ENCODE assay signal across 1 cellular context in the genomic region with DNA sequence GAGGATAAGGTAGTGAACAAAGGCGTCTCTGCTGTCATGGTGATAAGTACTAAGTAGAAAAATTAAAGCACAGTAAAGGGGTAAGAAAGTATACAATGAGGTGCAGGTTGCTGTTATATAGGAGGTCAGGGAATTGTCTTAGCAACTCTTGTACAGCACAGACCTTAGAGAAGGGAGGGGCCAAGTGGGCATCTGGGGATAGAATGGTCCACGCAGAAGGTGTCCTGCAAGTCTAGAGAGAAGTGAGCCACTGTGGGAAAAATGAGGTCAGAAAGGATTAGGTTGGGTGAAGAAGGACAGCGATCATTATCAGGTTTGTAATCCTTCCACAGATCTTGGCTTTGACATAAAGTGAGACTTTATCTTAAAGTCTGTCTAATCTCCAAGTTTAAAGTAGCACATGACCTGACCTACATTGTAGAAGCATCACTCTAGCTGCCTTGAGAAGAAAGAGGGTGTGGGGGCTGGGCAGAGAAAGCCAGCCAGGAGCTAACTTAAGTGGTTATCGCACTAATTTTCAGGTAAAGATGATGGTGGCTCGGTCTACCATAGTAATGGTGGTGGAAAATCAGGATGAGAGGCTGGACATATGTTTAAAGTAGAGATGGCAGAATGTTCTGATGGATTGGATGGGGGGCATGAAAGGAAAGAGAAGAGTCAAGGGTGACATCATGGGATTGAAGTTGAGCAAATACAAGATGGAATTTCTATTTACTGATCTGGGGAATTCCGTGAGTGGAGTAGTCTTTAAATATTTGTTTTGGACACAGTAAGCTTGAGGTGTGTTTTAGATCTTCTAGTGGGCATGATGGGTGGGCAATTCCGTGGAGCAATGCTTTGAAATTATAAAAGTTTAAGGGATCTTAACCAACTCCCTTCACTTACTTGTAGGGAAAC.
TF ChIP-seq lines count a peak whose summit lies in the region.

No MANE protein-coding gene starts in this region.

TF ChIP-seq in HepG2, 621 proteins besides CTCF, POLR2A, EP300 and RAD21 (continued from another document and continues in another):
- TF ChIP-seq, protein P1, sequence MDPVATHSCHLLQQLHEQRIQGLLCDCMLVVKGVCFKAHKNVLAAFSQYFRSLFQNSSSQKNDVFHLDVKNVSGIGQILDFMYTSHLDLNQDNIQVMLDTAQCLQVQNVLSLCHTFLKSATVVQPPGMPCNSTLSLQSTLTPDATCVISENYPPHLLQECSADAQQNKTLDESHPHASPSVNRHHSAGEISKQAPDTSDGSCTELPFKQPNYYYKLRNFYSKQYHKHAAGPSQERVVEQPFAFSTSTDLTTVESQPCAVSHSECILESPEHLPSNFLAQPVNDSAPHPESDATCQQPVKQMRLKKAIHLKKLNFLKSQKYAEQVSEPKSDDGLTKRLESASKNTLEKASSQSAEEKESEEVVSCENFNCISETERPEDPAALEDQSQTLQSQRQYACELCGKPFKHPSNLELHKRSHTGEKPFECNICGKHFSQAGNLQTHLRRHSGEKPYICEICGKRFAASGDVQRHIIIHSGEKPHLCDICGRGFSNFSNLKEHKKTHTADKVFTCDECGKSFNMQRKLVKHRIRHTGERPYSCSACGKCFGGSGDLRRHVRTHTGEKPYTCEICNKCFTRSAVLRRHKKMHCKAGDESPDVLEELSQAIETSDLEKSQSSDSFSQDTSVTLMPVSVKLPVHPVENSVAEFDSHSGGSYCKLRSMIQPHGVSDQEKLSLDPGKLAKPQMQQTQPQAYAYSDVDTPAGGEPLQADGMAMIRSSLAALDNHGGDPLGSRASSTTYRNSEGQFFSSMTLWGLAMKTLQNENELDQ (CRISPR knock-in tag; IDR thresholded peaks at IDR 0.05; ENCODE audit: borderline replicate concordance): no peak
- TF ChIP-seq ZNF678 (CRISPR knock-in tag; IDR thresholded peaks at IDR 0.05) (no peak), NCOA2 (CRISPR knock-in tag; IDR thresholded peaks at IDR 0.05) (peak; percentile 95), RBM22 (optimal IDR thresholded peaks at IDR 0.05; ENCODE audit: low read length) (no peak), ZNF441 (CRISPR knock-in tag; IDR thresholded peaks at IDR 0.05; ENCODE audit: borderline replicate concordance) (no peak), TEAD3 (CRISPR knock-in tag; optimal IDR thresholded peaks at IDR 0.05; ENCODE audit: borderline replicate concordance) (peak; percentile 85), FOXJ3 (CRISPR knock-in tag; IDR thresholded peaks at IDR 0.05; ENCODE audit: borderline replicate concordance) (peak; percentile 82; the same call in 1 of the 2 replicates), ZNF260 (CRISPR knock-in tag; IDR thresholded peaks at IDR 0.05; ENCODE audit: borderline replicate concordance, low read depth) (no peak), FOSL1 (CRISPR knock-in tag; IDR thresholded peaks at IDR 0.05; ENCODE audit: borderline replicate concordance) (no peak), ZNF660 (CRISPR knock-in tag; IDR thresholded peaks at IDR 0.05; ENCODE audit: borderline replicate concordance, low read depth) (no peak), FOXP1 (IDR thresholded peaks at IDR 0.05) (0 out of 2 replicates have a peak, but pooled peaks have one; percentile 27), FOXP1 (CRISPR knock-in tag; IDR thresholded peaks at IDR 0.05) (peak; percentile 84; the same call in 1 of the 2 replicates), SALL1 (CRISPR knock-in tag; IDR thresholded peaks at IDR 0.05) (peak; percentile 71; the same call in 1 of the 2 replicates), MZF1 (CRISPR knock-in tag; IDR thresholded peaks at IDR 0.05; ENCODE audit: borderline replicate concordance) (no peak), ZNF225 (CRISPR knock-in tag; IDR thresholded peaks at IDR 0.05) (no peak), RFX5 (IDR thresholded peaks at IDR 0.05; ENCODE audit: low read depth, low read length) (no peak), ZNF296 (CRISPR knock-in tag; conservative IDR thresholded peaks at IDR 0.05) (no peak), TOPORS (CRISPR knock-in tag; IDR thresholded peaks at IDR 0.05) (no peak), ZNF749 (CRISPR knock-in tag; IDR thresholded peaks at IDR 0.05; ENCODE audit: borderline replicate concordance) (no peak), ARNT2 (CRISPR knock-in tag; IDR thresholded peaks at IDR 0.05; ENCODE audit: low read depth) (no peak), ZNF24 (IDR thresholded peaks at IDR 0.05) (no peak), ZNF670 (CRISPR knock-in tag; IDR thresholded peaks at IDR 0.05; ENCODE audit: borderline replicate concordance) (no peak), ZEB1 (IDR thresholded peaks at IDR 0.05; ENCODE audit: insufficient replicate concordance, low read depth) (no peak)
- TF ChIP-seq, protein P2, sequence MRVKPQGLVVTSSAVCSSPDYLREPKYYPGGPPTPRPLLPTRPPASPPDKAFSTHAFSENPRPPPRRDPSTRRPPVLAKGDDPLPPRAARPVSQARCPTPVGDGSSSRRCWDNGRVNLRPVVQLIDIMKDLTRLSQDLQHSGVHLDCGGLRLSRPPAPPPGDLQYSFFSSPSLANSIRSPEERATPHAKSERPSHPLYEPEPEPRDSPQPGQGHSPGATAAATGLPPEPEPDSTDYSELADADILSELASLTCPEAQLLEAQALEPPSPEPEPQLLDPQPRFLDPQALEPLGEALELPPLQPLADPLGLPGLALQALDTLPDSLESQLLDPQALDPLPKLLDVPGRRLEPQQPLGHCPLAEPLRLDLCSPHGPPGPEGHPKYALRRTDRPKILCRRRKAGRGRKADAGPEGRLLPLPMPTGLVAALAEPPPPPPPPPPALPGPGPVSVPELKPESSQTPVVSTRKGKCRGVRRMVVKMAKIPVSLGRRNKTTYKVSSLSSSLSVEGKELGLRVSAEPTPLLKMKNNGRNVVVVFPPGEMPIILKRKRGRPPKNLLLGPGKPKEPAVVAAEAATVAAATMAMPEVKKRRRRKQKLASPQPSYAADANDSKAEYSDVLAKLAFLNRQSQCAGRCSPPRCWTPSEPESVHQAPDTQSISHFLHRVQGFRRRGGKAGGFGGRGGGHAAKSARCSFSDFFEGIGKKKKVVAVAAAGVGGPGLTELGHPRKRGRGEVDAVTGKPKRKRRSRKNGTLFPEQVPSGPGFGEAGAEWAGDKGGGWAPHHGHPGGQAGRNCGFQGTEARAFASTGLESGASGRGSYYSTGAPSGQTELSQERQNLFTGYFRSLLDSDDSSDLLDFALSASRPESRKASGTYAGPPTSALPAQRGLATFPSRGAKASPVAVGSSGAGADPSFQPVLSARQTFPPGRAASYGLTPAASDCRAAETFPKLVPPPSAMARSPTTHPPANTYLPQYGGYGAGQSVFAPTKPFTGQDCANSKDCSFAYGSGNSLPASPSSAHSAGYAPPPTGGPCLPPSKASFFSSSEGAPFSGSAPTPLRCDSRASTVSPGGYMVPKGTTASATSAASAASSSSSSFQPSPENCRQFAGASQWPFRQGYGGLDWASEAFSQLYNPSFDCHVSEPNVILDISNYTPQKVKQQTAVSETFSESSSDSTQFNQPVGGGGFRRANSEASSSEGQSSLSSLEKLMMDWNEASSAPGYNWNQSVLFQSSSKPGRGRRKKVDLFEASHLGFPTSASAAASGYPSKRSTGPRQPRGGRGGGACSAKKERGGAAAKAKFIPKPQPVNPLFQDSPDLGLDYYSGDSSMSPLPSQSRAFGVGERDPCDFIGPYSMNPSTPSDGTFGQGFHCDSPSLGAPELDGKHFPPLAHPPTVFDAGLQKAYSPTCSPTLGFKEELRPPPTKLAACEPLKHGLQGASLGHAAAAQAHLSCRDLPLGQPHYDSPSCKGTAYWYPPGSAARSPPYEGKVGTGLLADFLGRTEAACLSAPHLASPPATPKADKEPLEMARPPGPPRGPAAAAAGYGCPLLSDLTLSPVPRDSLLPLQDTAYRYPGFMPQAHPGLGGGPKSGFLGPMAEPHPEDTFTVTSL (CRISPR knock-in tag; IDR thresholded peaks at IDR 0.05; ENCODE audit: borderline replicate concordance): peak; percentile 87; the same call in 1 of the 2 replicates
- TF ChIP-seq, protein P3, sequence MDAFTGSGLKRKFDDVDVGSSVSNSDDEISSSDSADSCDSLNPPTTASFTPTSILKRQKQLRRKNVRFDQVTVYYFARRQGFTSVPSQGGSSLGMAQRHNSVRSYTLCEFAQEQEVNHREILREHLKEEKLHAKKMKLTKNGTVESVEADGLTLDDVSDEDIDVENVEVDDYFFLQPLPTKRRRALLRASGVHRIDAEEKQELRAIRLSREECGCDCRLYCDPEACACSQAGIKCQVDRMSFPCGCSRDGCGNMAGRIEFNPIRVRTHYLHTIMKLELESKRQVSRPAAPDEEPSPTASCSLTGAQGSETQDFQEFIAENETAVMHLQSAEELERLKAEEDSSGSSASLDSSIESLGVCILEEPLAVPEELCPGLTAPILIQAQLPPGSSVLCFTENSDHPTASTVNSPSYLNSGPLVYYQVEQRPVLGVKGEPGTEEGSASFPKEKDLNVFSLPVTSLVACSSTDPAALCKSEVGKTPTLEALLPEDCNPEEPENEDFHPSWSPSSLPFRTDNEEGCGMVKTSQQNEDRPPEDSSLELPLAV (CRISPR knock-in tag; conservative IDR thresholded peaks at IDR 0.05; ENCODE audit: low read depth): no peak
- TF ChIP-seq, protein P4, sequence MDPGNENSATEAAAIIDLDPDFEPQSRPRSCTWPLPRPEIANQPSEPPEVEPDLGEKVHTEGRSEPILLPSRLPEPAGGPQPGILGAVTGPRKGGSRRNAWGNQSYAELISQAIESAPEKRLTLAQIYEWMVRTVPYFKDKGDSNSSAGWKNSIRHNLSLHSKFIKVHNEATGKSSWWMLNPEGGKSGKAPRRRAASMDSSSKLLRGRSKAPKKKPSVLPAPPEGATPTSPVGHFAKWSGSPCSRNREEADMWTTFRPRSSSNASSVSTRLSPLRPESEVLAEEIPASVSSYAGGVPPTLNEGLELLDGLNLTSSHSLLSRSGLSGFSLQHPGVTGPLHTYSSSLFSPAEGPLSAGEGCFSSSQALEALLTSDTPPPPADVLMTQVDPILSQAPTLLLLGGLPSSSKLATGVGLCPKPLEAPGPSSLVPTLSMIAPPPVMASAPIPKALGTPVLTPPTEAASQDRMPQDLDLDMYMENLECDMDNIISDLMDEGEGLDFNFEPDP (CRISPR knock-in tag; conservative IDR thresholded peaks at IDR 0.05): no peak
- TF ChIP-seq, protein P5, sequence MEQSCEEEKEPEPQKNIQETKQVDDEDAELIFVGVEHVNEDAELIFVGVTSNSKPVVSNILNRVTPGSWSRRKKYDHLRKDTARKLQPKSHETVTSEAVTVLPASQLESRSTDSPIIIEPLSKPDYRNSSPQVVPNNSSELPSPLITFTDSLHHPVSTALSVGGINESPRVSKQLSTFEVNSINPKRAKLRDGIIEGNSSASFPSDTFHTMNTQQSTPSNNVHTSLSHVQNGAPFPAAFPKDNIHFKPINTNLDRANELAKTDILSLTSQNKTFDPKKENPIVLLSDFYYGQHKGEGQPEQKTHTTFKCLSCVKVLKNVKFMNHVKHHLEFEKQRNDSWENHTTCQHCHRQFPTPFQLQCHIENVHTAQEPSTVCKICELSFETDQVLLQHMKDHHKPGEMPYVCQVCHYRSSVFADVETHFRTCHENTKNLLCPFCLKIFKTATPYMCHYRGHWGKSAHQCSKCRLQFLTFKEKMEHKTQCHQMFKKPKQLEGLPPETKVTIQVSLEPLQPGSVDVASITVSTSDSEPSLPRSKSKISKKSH (CRISPR knock-in tag; IDR thresholded peaks at IDR 0.05; ENCODE audit: borderline replicate concordance): no peak
- TF ChIP-seq, protein P6, sequence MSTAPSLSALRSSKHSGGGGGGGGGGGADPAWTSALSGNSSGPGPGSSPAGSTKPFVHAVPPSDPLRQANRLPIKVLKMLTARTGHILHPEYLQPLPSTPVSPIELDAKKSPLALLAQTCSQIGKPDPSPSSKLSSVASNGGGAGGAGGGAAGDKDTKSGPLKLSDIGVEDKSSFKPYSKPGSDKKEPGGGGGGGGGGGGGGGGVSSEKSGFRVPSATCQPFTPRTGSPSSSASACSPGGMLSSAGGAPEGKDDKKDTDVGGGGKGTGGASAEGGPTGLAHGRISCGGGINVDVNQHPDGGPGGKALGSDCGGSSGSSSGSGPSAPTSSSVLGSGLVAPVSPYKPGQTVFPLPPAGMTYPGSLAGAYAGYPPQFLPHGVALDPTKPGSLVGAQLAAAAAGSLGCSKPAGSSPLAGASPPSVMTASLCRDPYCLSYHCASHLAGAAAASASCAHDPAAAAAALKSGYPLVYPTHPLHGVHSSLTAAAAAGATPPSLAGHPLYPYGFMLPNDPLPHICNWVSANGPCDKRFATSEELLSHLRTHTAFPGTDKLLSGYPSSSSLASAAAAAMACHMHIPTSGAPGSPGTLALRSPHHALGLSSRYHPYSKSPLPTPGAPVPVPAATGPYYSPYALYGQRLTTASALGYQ (CRISPR knock-in tag; IDR thresholded peaks at IDR 0.05): peak; percentile 83
- TF ChIP-seq, protein P7, sequence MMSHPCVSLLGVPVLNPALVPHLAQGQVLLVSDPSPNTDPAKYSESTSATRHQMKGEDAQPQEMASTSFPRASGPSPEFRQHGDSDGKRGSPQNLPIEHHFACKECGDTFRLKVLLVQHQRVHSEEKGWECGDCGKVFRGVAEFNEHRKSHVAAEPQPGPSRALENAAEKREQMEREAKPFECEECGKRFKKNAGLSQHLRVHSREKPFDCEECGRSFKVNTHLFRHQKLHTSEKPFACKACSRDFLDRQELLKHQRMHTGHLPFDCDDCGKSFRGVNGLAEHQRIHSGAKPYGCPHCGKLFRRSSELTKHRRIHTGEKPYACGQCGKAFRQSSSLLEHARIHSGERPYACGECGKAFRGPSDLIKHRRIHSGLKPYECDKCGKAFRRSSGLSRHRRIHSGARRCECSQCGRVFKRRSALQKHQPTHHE (CRISPR knock-in tag; IDR thresholded peaks at IDR 0.05; ENCODE audit: borderline replicate concordance): no peak
- TF ChIP-seq, protein P8, sequence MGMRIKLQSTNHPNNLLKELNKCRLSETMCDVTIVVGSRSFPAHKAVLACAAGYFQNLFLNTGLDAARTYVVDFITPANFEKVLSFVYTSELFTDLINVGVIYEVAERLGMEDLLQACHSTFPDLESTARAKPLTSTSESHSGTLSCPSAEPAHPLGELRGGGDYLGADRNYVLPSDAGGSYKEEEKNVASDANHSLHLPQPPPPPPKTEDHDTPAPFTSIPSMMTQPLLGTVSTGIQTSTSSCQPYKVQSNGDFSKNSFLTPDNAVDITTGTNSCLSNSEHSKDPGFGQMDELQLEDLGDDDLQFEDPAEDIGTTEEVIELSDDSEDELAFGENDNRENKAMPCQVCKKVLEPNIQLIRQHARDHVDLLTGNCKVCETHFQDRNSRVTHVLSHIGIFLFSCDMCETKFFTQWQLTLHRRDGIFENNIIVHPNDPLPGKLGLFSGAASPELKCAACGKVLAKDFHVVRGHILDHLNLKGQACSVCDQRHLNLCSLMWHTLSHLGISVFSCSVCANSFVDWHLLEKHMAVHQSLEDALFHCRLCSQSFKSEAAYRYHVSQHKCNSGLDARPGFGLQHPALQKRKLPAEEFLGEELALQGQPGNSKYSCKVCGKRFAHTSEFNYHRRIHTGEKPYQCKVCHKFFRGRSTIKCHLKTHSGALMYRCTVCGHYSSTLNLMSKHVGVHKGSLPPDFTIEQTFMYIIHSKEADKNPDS (CRISPR knock-in tag; IDR thresholded peaks at IDR 0.05): no peak
- TF ChIP-seq, protein P9, sequence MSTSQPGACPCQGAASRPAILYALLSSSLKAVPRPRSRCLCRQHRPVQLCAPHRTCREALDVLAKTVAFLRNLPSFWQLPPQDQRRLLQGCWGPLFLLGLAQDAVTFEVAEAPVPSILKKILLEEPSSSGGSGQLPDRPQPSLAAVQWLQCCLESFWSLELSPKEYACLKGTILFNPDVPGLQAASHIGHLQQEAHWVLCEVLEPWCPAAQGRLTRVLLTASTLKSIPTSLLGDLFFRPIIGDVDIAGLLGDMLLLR (CRISPR knock-in tag; IDR thresholded peaks at IDR 0.05): no peak
- TF ChIP-seq, protein P10, sequence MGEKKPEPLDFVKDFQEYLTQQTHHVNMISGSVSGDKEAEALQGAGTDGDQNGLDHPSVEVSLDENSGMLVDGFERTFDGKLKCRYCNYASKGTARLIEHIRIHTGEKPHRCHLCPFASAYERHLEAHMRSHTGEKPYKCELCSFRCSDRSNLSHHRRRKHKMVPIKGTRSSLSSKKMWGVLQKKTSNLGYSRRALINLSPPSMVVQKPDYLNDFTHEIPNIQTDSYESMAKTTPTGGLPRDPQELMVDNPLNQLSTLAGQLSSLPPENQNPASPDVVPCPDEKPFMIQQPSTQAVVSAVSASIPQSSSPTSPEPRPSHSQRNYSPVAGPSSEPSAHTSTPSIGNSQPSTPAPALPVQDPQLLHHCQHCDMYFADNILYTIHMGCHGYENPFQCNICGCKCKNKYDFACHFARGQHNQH (CRISPR knock-in tag; IDR thresholded peaks at IDR 0.05): peak; percentile 48; the same call in 1 of the 2 replicates
